14 cellular contexts compared by ENCODE assay signal in genomic region chr13:59776924-59777690, GRCh38.
DNase-seq lines count a peak whose midpoint lies in the region; ATAC-seq and TF ChIP-seq lines count a peak whose summit lies in the region.
"Had no signal": no experiment of that assay in that cellular context is flagged by ENCODE, and none has a peak within 500 bp of the region (broad histone marks: within the 10 kb centered on the region; RNA-seq: fewer than 3 reads in every experiment).

No MANE protein-coding gene starts in this region.

- no peaks in the 10 kb centered on the region for H3K27me3 ChIP-seq in PC-3 (ENCODE audit: low read length)
- H3K27me3 ChIP-seq in fibroblast of lung (ENCODE audit: control insufficient read depth, insufficient read depth, low read length), result no peaks in the 10 kb centered on the region
- no peaks in the 10 kb centered on the region for H3K27me3 ChIP-seq in stomach
- H3K27me3 ChIP-seq: cardiac muscle cell had no signal

- intact Hi-C loops in PC-3 (cut with micrococcal nuclease) (loop anchor here (10.0 kb wide), 2 partner anchors 558 to 658 kb away; no protein-coding TSS in a partner anchor), stomach (cut with DNase I; ENCODE audit: low total_unique reads) (no loop called here)

- no peaks in the 10 kb centered on the region for H3K36me3 ChIP-seq in PC-3 (ENCODE audit: low read depth, low read length)
- H3K36me3 ChIP-seq in fibroblast of lung (ENCODE audit: control insufficient read depth, insufficient read depth, low read length), result no peaks in the 10 kb centered on the region
- no peaks in the 10 kb centered on the region for H3K36me3 ChIP-seq in stomach
- H3K36me3 ChIP-seq: cardiac muscle cell had no signal

- H3K9me3 ChIP-seq in PC-3 (ENCODE audit: low read length), result no peaks in the 10 kb centered on the region
- H3K9me3 ChIP-seq in fibroblast of lung (ENCODE audit: control insufficient read depth, insufficient read depth, low read depth, low read length), result no peaks in the 10 kb centered on the region
- H3K9me3 ChIP-seq in stomach, result no peaks in the 10 kb centered on the region

- no peaks in the 10 kb centered on the region for H3F3A ChIP-seq in PC-3 (ENCODE audit: low read length, unreplicated experiment)

- WGBS in stomach, 5 donors, result 80 to 90% (median 86%) methylated on average over 5 of the region's 5 CpGs

- TF ChIP-seq POLR2A in stomach (IDR thresholded peaks at IDR 0.05), result no peak

- DNase-seq in ACHN (peak; percentile 39), PC-3 (peak; percentile 86), fibroblast of lung (ENCODE audit: low read depth in 2 of 2) (peak; percentile 88 to 91), NCI-H1436 (lab: John Stamatoyannopoulos, UW) (no peak), stomach (no peak), NCI-H2171 treated with DMSO at 0.1 percent for 48 hours (lab: John Stamatoyannopoulos, UW) (no peak), D341Med (ENCODE audit: low spot score) (no peak)
- DNase-seq: AML-193, NCI-H2227 treated with DMSO at 0.1 percent for 48 hours, T-cell had no signal

- H3K27ac ChIP-seq in PC-3 (ENCODE audit: low read length) (peak overlapping the region; percentile 66), fibroblast of lung (ENCODE audit: insufficient read depth, low read length) (peak overlapping the region; percentile 77), stomach (no peak overlapping the region)
- H3K27ac ChIP-seq: cardiac muscle cell had no signal

- POLR2A ChIA-PET in PC-3 (lab: Charles Lee; ENCODE audit: unreplicated experiment), result no interaction called here

- peak; percentile 61 for ATAC-seq in GM21526 (IDR thresholded peaks at IDR 0.05; ENCODE audit: low FRiP score, unreplicated experiment)
- ATAC-seq in PC-3, result peak; percentile 84
- ATAC-seq: HCT116, HepG2, T-cell had no signal

- H3K9ac ChIP-seq in PC-3 (ENCODE audit: low read length) (no peak overlapping the region), fibroblast of lung (ENCODE audit: insufficient read depth, low read length) (no peak overlapping the region)

- H3K4me3 ChIP-seq in PC-3 (ENCODE audit: low read length) (no peak overlapping the region), fibroblast of lung (replicated peaks in 1 of 4; ENCODE audit: control extremely low read depth in 1 of 4, insufficient read depth in 1 of 4, low read depth in 3 of 4, low read length in 4 of 4) (no peak overlapping the region), stomach (no peak overlapping the region)
- H3K4me3 ChIP-seq: cardiac muscle cell had no signal

- TF ChIP-seq CTCF in PC-3 (conservative IDR thresholded peaks at IDR 0.05; ENCODE audit: low read depth, low read length), result no peak
- no peak for TF ChIP-seq CTCF in fibroblast of lung (conservative IDR thresholded peaks at IDR 0.05 in 1 of 2, IDR thresholded peaks at IDR 0.05 in 1 of 2; ENCODE audit: low read depth in 1 of 2, low read length in 2 of 2)
- TF ChIP-seq CTCF in stomach (IDR thresholded peaks at IDR 0.05), result no peak

- CTCF ChIA-PET in PC-3 (lab: Charles Lee), result interaction anchor here (0.7 kb wide), 1 partner anchor 143 kb away, joined by 3 read pairs; no protein-coding TSS in a partner anchor

- no peaks in the 10 kb centered on the region for H3K9me2 ChIP-seq in PC-3 (replicated peaks; ENCODE audit: low read length)

- BruUV-seq in PC-3 (replicated peaks; lab: Mats Ljungman, UMichigan), result no TSS peak

- no peak for TF ChIP-seq EP300 in stomach (IDR thresholded peaks at IDR 0.05)

- no peaks in the 10 kb centered on the region for H4K20me1 ChIP-seq in PC-3 (ENCODE audit: low read length)
- no peaks in the 10 kb centered on the region for H4K20me1 ChIP-seq in fibroblast of lung (ENCODE audit: control insufficient read depth, extremely low read depth, insufficient read depth, low read length)

- H3K4me1 ChIP-seq in PC-3 (ENCODE audit: insufficient read depth, low read length), result peaks cover 28% of the 10 kb centered on the region
- H3K4me1 ChIP-seq in fibroblast of lung (ENCODE audit: control insufficient read depth, extremely low read depth, insufficient read depth, low read length), result peaks cover 6% of the 10 kb centered on the region
- H3K4me1 ChIP-seq in stomach, result no peaks in the 10 kb centered on the region

- no peak overlapping the region; the same call in 1 of the 2 replicates for H2AFZ ChIP-seq in PC-3 (ENCODE audit: low read length)
- no peak overlapping the region for H2AFZ ChIP-seq in fibroblast of lung (ENCODE audit: low read length)

- H3K4me2 ChIP-seq in PC-3 (ENCODE audit: low read length), result peak overlapping the region; percentile 39
- H3K4me2 ChIP-seq in fibroblast of lung (ENCODE audit: extremely low read depth, insufficient read depth, low read length), result peak overlapping the region; percentile 40

- in situ Hi-C loops in ACHN (cut with HindIII; ENCODE audit: low pct_ligation_motif_present, low pct_unique_long_range_greater_than_20kb, low sequenced_read_pairs), result no loop called here

- H3K79me2 ChIP-seq in PC-3 (ENCODE audit: low read length) (no peaks in the 10 kb centered on the region), fibroblast of lung (ENCODE audit: control insufficient read depth, insufficient read depth, low read length) (no peaks in the 10 kb centered on the region)

Comparison
In these comparisons a context has a peak if more than half of its experiments do, and no peak if none do; other contexts are left out.
1. DNase-seq: peak in ACHN (single experiment), PC-3 (single experiment) and fibroblast of lung (2 of 2); none in NCI-H1436 (single experiment), stomach (single experiment), NCI-H2171 treated with DMSO at 0.1 percent for 48 hours (single experiment) and D341Med (single experiment).
2. H3K27ac ChIP-seq: peak in PC-3 (single experiment) and fibroblast of lung (single experiment); none in stomach (0 of 5).